8 cellular contexts compared by ENCODE assay signal in genomic region chr3:172520332-172520831, GRCh38. TPM values are rescaled to one million over a fixed set of nuclear protein-coding genes. Genes with fewer than 3 reads are reported as not detected.
DNase-seq lines count a peak whose midpoint lies in the region; ATAC-seq and TF ChIP-seq lines count a peak whose summit lies in the region.

No MANE protein-coding gene starts in this region.

- no peak overlapping the region for H3K4me2 ChIP-seq in GM23338

- intact Hi-C loops in activated CD8-positive, alpha-beta T cell treated with anti-CD3 and anti-CD28 coated beads for 36 hours (cut with micrococcal nuclease), result loop anchor here (2.0 kb wide), 1 partner anchor 42 kb away; no protein-coding TSS in a partner anchor

- H3K27ac ChIP-seq in GM23338 (ENCODE audit: low read depth), result no peak overlapping the region

- H3K9me3 Mint-ChIP-seq in activated CD8-positive, alpha-beta memory T cell treated with anti-CD3 and anti-CD28 coated beads, Interleukin-2, amount 10 ng/mL, durations not matched to agents 7 days and 5 days (ENCODE audit: low read depth), result no peaks in the 10 kb centered on the region
- no peaks in the 10 kb centered on the region for H3K9me3 Mint-ChIP-seq in activated CD8-positive, alpha-beta T cell treated with anti-CD3 and anti-CD28 coated beads for 36 hours
- H3K9me3 Mint-ChIP-seq in memory B cell (no peaks in the 10 kb centered on the region), GM23338 (no peaks in the 10 kb centered on the region)

- CTCF ChIA-PET in activated CD8-positive, alpha-beta memory T cell treated with anti-CD3 and anti-CD28 coated beads, Interleukin-2, amount 10 ng/mL, durations not matched to agents 7 days and 5 days (lab: Charles Lee), result interaction anchor here (1.1 to 9.1 kb wide), 5 partner anchors 8 to 105 kb away, joined by 4 to 146 read pairs (median 5); no protein-coding TSS in a partner anchor
- CTCF ChIA-PET in activated CD8-positive, alpha-beta T cell treated with anti-CD3 and anti-CD28 coated beads for 36 hours (lab: Charles Lee), result interaction anchor here (0.9 to 6.5 kb wide), 6 partner anchors 9 to 75 kb away, joined by 3 to 78 read pairs (median 4); no protein-coding TSS in a partner anchor

- H3K4me1 Mint-ChIP-seq in activated CD8-positive, alpha-beta memory T cell treated with anti-CD3 and anti-CD28 coated beads, Interleukin-2, amount 10 ng/mL, durations not matched to agents 7 days and 5 days, result peaks cover 66% of the 10 kb centered on the region
- H3K4me1 Mint-ChIP-seq in activated CD8-positive, alpha-beta T cell treated with anti-CD3 and anti-CD28 coated beads for 36 hours (ENCODE audit: low read depth), result peaks cover 75% of the 10 kb centered on the region
- H3K4me1 Mint-ChIP-seq in memory B cell (peaks cover 53% of the 10 kb centered on the region), GM23338 (peaks cover 11% of the 10 kb centered on the region)

- H3K27me3 ChIP-seq in GM23338 (ENCODE audit: insufficient read depth), result no peaks in the 10 kb centered on the region

- no peak for TF ChIP-seq CTCF in activated CD8-positive, alpha-beta T cell treated with anti-CD3 and anti-CD28 coated beads for 36 hours (IDR thresholded peaks at IDR 0.05)
- TF ChIP-seq CTCF in GM23338 (conservative IDR thresholded peaks at IDR 0.05; ENCODE audit: low read depth in 2 of 2), result no peak

- H3K27me3 Mint-ChIP-seq in activated CD8-positive, alpha-beta memory T cell treated with anti-CD3 and anti-CD28 coated beads, Interleukin-2, amount 10 ng/mL, durations not matched to agents 7 days and 5 days, result no peaks in the 10 kb centered on the region
- H3K27me3 Mint-ChIP-seq in activated CD8-positive, alpha-beta T cell treated with anti-CD3 and anti-CD28 coated beads for 36 hours, result no peaks in the 10 kb centered on the region
- H3K27me3 Mint-ChIP-seq in memory B cell (no peaks in the 10 kb centered on the region), GM23338 (ENCODE audit: insufficient read depth, low read depth, poor library complexity) (no peaks in the 10 kb centered on the region)

- peak overlapping the region; percentile 95 for H3K4me3 Mint-ChIP-seq in activated CD8-positive, alpha-beta memory T cell treated with anti-CD3 and anti-CD28 coated beads, Interleukin-2, amount 10 ng/mL, durations not matched to agents 7 days and 5 days
- peak overlapping the region; percentile 92 for H3K4me3 Mint-ChIP-seq in activated CD8-positive, alpha-beta T cell treated with anti-CD3 and anti-CD28 coated beads for 36 hours
- H3K4me3 Mint-ChIP-seq in memory B cell (peak overlapping the region; percentile 96), GM23338 (no peak overlapping the region)

- H3K4me1 ChIP-seq in GM23338 (ENCODE audit: insufficient read depth), result peaks cover 11% of the 10 kb centered on the region

- peaks cover 77% of the 10 kb centered on the region for H3K36me3 Mint-ChIP-seq in activated CD8-positive, alpha-beta memory T cell treated with anti-CD3 and anti-CD28 coated beads, Interleukin-2, amount 10 ng/mL, durations not matched to agents 7 days and 5 days
- peaks cover 45% of the 10 kb centered on the region for H3K36me3 Mint-ChIP-seq in activated CD8-positive, alpha-beta T cell treated with anti-CD3 and anti-CD28 coated beads for 36 hours (ENCODE audit: low read depth)
- H3K36me3 Mint-ChIP-seq in memory B cell, result peaks cover 15% of the 10 kb centered on the region
- H3K36me3 Mint-ChIP-seq in GM23338 (ENCODE audit: low read depth), result no peaks in the 10 kb centered on the region

- H3F3A ChIP-seq in GM23338 (replicated peaks; ENCODE audit: low read depth), result no peaks in the 10 kb centered on the region

- H3K4me3 ChIP-seq in GM23338, result no peak overlapping the region

- H4K20me1 ChIP-seq in GM23338 (replicated peaks; ENCODE audit: insufficient read depth), result no peaks in the 10 kb centered on the region

- POLR2A ChIA-PET in activated CD8-positive, alpha-beta T cell treated with anti-CD3 and anti-CD28 coated beads for 36 hours (lab: Charles Lee), result interaction anchor here (0.9 to 2.3 kb wide), 5 partner anchors 10 to 75 kb away, joined by 4 to 15 read pairs (median 6); no protein-coding TSS in a partner anchor

- no peaks in the 10 kb centered on the region for H3K79me2 ChIP-seq in GM23338 (replicated peaks; ENCODE audit: insufficient read depth)

- ATAC-seq in activated CD8-positive, alpha-beta memory T cell treated with anti-CD3 and anti-CD28 coated beads, Interleukin-2, amount 10 ng/mL, durations not matched to agents 7 days and 5 days, result peak; percentile 7
- peak; percentile 61 for ATAC-seq in HG02973 (IDR thresholded peaks at IDR 0.05; ENCODE audit: unreplicated experiment)
- ATAC-seq in activated CD8-positive, alpha-beta T cell treated with anti-CD3 and anti-CD28 coated beads for 36 hours, result peak; percentile 19
- ATAC-seq in memory B cell (ENCODE audit: low read depth), result no peak
- ATAC-seq in GM23338, result no peak

- H3K27ac Mint-ChIP-seq in activated CD8-positive, alpha-beta memory T cell treated with anti-CD3 and anti-CD28 coated beads, Interleukin-2, amount 10 ng/mL, durations not matched to agents 7 days and 5 days, result peak overlapping the region; percentile 98
- peak overlapping the region; percentile 90 for H3K27ac Mint-ChIP-seq in activated CD8-positive, alpha-beta T cell treated with anti-CD3 and anti-CD28 coated beads for 36 hours
- peak overlapping the region; percentile 50 for H3K27ac Mint-ChIP-seq in memory B cell
- no peak overlapping the region for H3K27ac Mint-ChIP-seq in GM23338

- H2AFZ ChIP-seq in GM23338, result no peak overlapping the region

- no peaks in the 10 kb centered on the region for H3K9me2 ChIP-seq in GM23338 (ENCODE audit: insufficient read depth)

- no peaks in the 10 kb centered on the region for H3K36me3 ChIP-seq in GM23338 (ENCODE audit: insufficient read depth)

- DNase-seq in activated CD8-positive, alpha-beta memory T cell treated with anti-CD3 and anti-CD28 coated beads, Interleukin-2, amount 10 ng/mL, durations not matched to agents 7 days and 5 days, result peak; percentile 60
- no peak for DNase-seq in activated CD8-positive, alpha-beta memory T cell treated with anti-CD3 and anti-CD28 coated beads, Interleukin-2, amount 50 U/mL, for 4 hours
- DNase-seq in activated CD8-positive, alpha-beta T cell treated with anti-CD3 and anti-CD28 coated beads for 36 hours, result peak; percentile 45
- no peak for DNase-seq in memory B cell (ENCODE audit: low spot score in 2 of 2)
- DNase-seq in GM23338 (ENCODE audit: low spot score), result no peak
- no peak for DNase-seq in HuH-7.5 (ENCODE audit: low spot score)
- DNase-seq in DMS153 (lab: John Stamatoyannopoulos, UW), result no peak

TF ChIP-seq in GM23338, 12 proteins besides CTCF, POLR2A, EP300 and RAD21 (continues in another document):
- TF ChIP-seq EZH2 (IDR thresholded peaks at IDR 0.05; ENCODE audit: low read depth, unreplicated experiment), result no peak
- no peak for TF ChIP-seq REST (IDR thresholded peaks at IDR 0.05; ENCODE audit: unreplicated experiment)
- TF ChIP-seq ETS1 (IDR thresholded peaks at IDR 0.05), result no peak
- no peak for TF ChIP-seq ZNF331 (CRISPR knock-in tag; IDR thresholded peaks at IDR 0.05; ENCODE audit: low read depth)
- TF ChIP-seq STAT1 (IDR thresholded peaks at IDR 0.05; ENCODE audit: unreplicated experiment), result no peak
- TF ChIP-seq EZH2phosphoT487 (IDR thresholded peaks at IDR 0.05; ENCODE audit: unreplicated experiment), result no peak
- no peak for TF ChIP-seq CREB1 (CRISPR knock-in tag; IDR thresholded peaks at IDR 0.05; ENCODE audit: low read depth)

RNA-seq across cellular contexts. Expression of gene TNFSF10, which starts 2.8 kb away (rescaled TPM):
- 100 to 1,000 TPM; 144 to 256 TPM for total RNA-seq in activated CD8-positive, alpha-beta memory T cell treated with anti-CD3 and anti-CD28 coated beads, Interleukin-2, amount 10 ng/mL, durations not matched to agents 7 days and 5 days
- total RNA-seq in activated CD8-positive, alpha-beta T cell treated with anti-CD3 and anti-CD28 coated beads for 36 hours, result 10 to 100 TPM; 21.5 to 23.6 TPM
- total RNA-seq in GM23338 (2014; rRNA removed; shearing (Covaris generic)), result not detected in 2 replicates
- polyA plus RNA-seq in GM23338 (2016; fragmentation: Nextera tagmentation; extraction: Ambion mirVana), result 0.21 and 0.27 TPM in 2 replicates

Comparison
In these comparisons a context has a peak if more than half of its experiments do, and no peak if none do; other contexts are left out.
1. DNase-seq: peak in activated CD8-positive, alpha-beta memory T cell treated with anti-CD3 and anti-CD28 coated beads, Interleukin-2, amount 10 ng/mL, durations not matched to agents 7 days and 5 days (single experiment) and activated CD8-positive, alpha-beta T cell treated with anti-CD3 and anti-CD28 coated beads for 36 hours (single experiment); none in activated CD8-positive, alpha-beta memory T cell treated with anti-CD3 and anti-CD28 coated beads, Interleukin-2, amount 50 U/mL, for 4 hours (single experiment), memory B cell (0 of 2), GM23338 (single experiment), HuH-7.5 (single experiment) and DMS153 (single experiment).
2. ATAC-seq: peak in activated CD8-positive, alpha-beta memory T cell treated with anti-CD3 and anti-CD28 coated beads, Interleukin-2, amount 10 ng/mL, durations not matched to agents 7 days and 5 days (single experiment), HG02973 (single experiment) and activated CD8-positive, alpha-beta T cell treated with anti-CD3 and anti-CD28 coated beads for 36 hours (single experiment); none in memory B cell (single experiment) and GM23338 (single experiment).
3. RNA of gene TNFSF10, which starts 2.8 kb away (total RNA-seq): 144 to 256 TPM in activated CD8-positive, alpha-beta memory T cell treated with anti-CD3 and anti-CD28 coated beads, Interleukin-2, amount 10 ng/mL, durations not matched to agents 7 days and 5 days and 21.5 to 23.6 TPM in activated CD8-positive, alpha-beta T cell treated with anti-CD3 and anti-CD28 coated beads for 36 hours; not detected in GM23338; every median in the first group is over 10 times any median in the second.